15 cellular contexts compared by ENCODE assay signal in the genomic region with DNA sequence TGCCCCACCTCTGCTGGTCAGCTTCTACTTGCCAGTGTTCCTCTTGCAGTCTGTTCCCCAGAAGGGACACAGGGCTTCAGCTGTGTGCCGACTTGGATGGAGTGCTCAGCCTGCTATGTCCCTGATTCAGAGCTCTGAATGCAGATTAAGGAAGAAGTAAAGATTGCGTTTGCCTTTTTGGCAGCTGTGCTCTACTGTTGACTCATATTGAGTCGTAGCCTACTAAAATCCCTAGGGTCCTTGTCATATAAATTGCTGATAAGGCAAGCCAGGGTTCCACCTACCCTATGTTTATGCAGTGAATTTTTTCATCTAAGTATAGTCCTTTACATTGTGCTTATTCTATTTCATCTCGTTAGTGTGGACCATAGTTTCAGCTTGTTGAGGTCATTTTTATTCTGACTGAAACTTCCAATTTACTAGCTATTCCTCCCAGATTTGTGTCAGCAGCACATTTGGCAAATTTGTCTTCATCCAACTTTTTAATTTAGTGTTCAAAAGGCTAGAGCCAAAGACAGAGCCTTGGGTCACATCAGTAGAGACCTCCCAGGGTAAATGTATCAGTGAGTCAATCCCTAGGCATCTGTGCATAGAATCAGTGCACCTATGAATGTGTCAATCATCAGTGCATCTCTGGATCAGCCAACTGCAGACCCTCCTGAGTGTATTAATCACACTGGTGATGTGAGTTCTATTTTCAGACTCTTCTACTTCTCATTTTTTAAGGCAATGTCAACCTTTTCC. TPM values are rescaled to one million over a fixed set of nuclear protein-coding genes. Genes with fewer than 3 reads are reported as not detected.
DNase-seq lines count a peak whose midpoint lies in the region; ATAC-seq, FAIRE-seq and TF ChIP-seq lines count a peak whose summit lies in the region.
"Had no signal": no experiment of that assay in that cellular context is flagged by ENCODE, and none has a peak within 500 bp of the region (broad histone marks: within the 10 kb centered on the region; RNA-seq: fewer than 3 reads in every experiment).

No MANE protein-coding gene starts in this region.

- no peak for TF ChIP-seq CTCF in WTC11 (IDR thresholded peaks at IDR 0.05)
- no peak for TF ChIP-seq CTCF in left ventricle myocardium inferior (IDR thresholded peaks at IDR 0.05; ENCODE audit: borderline replicate concordance)

- no peaks in the 10 kb centered on the region for H3K27me3 Mint-ChIP-seq in WTC11 (ENCODE audit: low read depth)
- peaks cover 5% of the 10 kb centered on the region for H3K27me3 Mint-ChIP-seq in T-helper 2 cell treated with Interferon-gamma antibody and Interleukin-4, amounts not matched to agents 5 μg/mL and 100 μg/mL, for 36 hours (ENCODE audit: low read depth)

- peak overlapping the region; percentile 33; the same call in 1 of the 2 replicates for H3K27ac Mint-ChIP-seq in WTC11
- H3K27ac Mint-ChIP-seq in T-helper 2 cell treated with Interferon-gamma antibody and Interleukin-4, amounts not matched to agents 5 μg/mL and 100 μg/mL, for 36 hours, result no peak overlapping the region
- H3K27ac Mint-ChIP-seq: activated CD4-positive, alpha-beta memory T cell treated with anti-CD3 and anti-CD28 coated beads for 36 hours; B cell had no signal

- H3K4me3 Mint-ChIP-seq in WTC11, result no peak overlapping the region
- no peak overlapping the region for H3K4me3 Mint-ChIP-seq in T-helper 2 cell treated with Interferon-gamma antibody and Interleukin-4, amounts not matched to agents 5 μg/mL and 100 μg/mL, for 36 hours
- H3K4me3 Mint-ChIP-seq: activated CD4-positive, alpha-beta memory T cell treated with anti-CD3 and anti-CD28 coated beads for 36 hours; B cell had no signal

- CTCF ChIA-PET in WTC11 (lab: Charles Lee), result interaction anchor here (0.6 kb wide), 1 partner anchor 154 kb away, joined by 3 read pairs; no protein-coding TSS in a partner anchor

- peaks cover 16% of the 10 kb centered on the region for H3K4me1 Mint-ChIP-seq in WTC11
- H3K4me1 Mint-ChIP-seq in T-helper 2 cell treated with Interferon-gamma antibody and Interleukin-4, amounts not matched to agents 5 μg/mL and 100 μg/mL, for 36 hours (ENCODE audit: low read depth), result no peaks in the 10 kb centered on the region
- H3K4me1 Mint-ChIP-seq: B cell had no signal

- peak; percentile 78 for FAIRE-seq in urothelium cell line (lab: Jason Lieb, UNC)

- ATAC-seq in WTC11 (no peak), HG03025 (IDR thresholded peaks at IDR 0.05; ENCODE audit: low FRiP score, unreplicated experiment) (no peak)

- peaks cover 8% of the 10 kb centered on the region for H3K9me3 Mint-ChIP-seq in WTC11
- peaks cover 4% of the 10 kb centered on the region for H3K9me3 Mint-ChIP-seq in T-helper 2 cell treated with Interferon-gamma antibody and Interleukin-4, amounts not matched to agents 5 μg/mL and 100 μg/mL, for 36 hours

- peak; percentile 40 for DNase-seq in NCI-H82 (lab: John Stamatoyannopoulos, UW)
- DNase-seq in NCI-H82 treated with DMSO at 0.1 percent for 48 hours (lab: John Stamatoyannopoulos, UW; ENCODE audit: unreplicated experiment), result no peak
- no peak for DNase-seq in WTC11 (ENCODE audit: low spot score)
- DNase-seq in left ventricle myocardium inferior, result peak; percentile 45
- DNase-seq in urothelium cell line (ENCODE audit: low spot score), result peak; percentile 47
- DNase-seq in T-helper 2 cell treated with Interferon-gamma antibody and Interleukin-4, amounts not matched to agents 5 μg/mL and 100 μg/mL, for 36 hours (ENCODE audit: low spot score), result no peak
- DNase-seq in NCI-H2196 treated with DMSO at 0.1 percent for 48 hours (lab: John Stamatoyannopoulos, UW; ENCODE audit: unreplicated experiment), result no peak
- DNase-seq: activated CD4-positive, alpha-beta memory T cell treated with anti-CD3 and anti-CD28 coated beads for 36 hours; amygdala; NCI-H187; stimulated activated CD8-positive, alpha-beta memory T cell treated with anti-CD3 and anti-CD28 coated beads, Interleukin-4, amount 100 ng/mL, for 48 hours had no signal

- peaks cover 6% of the 10 kb centered on the region; the same call in 1 of the 2 replicates for H3K36me3 Mint-ChIP-seq in WTC11
- H3K36me3 Mint-ChIP-seq in T-helper 2 cell treated with Interferon-gamma antibody and Interleukin-4, amounts not matched to agents 5 μg/mL and 100 μg/mL, for 36 hours (ENCODE audit: low read depth), result no peaks in the 10 kb centered on the region
- H3K36me3 Mint-ChIP-seq: activated CD4-positive, alpha-beta memory T cell treated with anti-CD3 and anti-CD28 coated beads for 36 hours had no signal

- H3K9me3 ChIP-seq in left ventricle myocardium inferior (replicated peaks), result peaks cover 5% of the 10 kb centered on the region

- peak overlapping the region; percentile 68 for H3K27ac ChIP-seq in left ventricle myocardium inferior (replicated peaks)
- H3K27ac ChIP-seq: SK-N-MC had no signal

- no peak overlapping the region for H3K4me3 ChIP-seq in left ventricle myocardium inferior
- H3K4me3 ChIP-seq: SK-N-MC had no signal

- H3K27me3 ChIP-seq in left ventricle myocardium inferior (ENCODE audit: low read depth), result no peaks in the 10 kb centered on the region

- H3K36me3 ChIP-seq in left ventricle myocardium inferior, result no peaks in the 10 kb centered on the region

- intact Hi-C loops in left ventricle myocardium inferior (cut with micrococcal nuclease), result no loop called here

- peaks cover 91% of the 10 kb centered on the region for H3K4me1 ChIP-seq in left ventricle myocardium inferior

- POLR2A ChIA-PET in WTC11 (lab: Charles Lee), result no interaction called here

TF ChIP-seq in WTC11, 78 proteins besides CTCF, POLR2A, EP300 and RAD21 (continues in another document):
- TF ChIP-seq, protein P1, sequence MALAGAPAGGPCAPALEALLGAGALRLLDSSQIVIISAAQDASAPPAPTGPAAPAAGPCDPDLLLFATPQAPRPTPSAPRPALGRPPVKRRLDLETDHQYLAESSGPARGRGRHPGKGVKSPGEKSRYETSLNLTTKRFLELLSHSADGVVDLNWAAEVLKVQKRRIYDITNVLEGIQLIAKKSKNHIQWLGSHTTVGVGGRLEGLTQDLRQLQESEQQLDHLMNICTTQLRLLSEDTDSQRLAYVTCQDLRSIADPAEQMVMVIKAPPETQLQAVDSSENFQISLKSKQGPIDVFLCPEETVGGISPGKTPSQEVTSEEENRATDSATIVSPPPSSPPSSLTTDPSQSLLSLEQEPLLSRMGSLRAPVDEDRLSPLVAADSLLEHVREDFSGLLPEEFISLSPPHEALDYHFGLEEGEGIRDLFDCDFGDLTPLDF (CRISPR knock-in tag; IDR thresholded peaks at IDR 0.05), result no peak
- TF ChIP-seq, protein P2, sequence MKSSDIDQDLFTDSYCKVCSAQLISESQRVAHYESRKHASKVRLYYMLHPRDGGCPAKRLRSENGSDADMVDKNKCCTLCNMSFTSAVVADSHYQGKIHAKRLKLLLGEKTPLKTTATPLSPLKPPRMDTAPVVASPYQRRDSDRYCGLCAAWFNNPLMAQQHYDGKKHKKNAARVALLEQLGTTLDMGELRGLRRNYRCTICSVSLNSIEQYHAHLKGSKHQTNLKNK (CRISPR knock-in tag; IDR thresholded peaks at IDR 0.05), result no peak
- TF ChIP-seq ZNF263 (CRISPR knock-in tag; IDR thresholded peaks at IDR 0.05; ENCODE audit: low read depth), result no peak
- TF ChIP-seq, protein P3, sequence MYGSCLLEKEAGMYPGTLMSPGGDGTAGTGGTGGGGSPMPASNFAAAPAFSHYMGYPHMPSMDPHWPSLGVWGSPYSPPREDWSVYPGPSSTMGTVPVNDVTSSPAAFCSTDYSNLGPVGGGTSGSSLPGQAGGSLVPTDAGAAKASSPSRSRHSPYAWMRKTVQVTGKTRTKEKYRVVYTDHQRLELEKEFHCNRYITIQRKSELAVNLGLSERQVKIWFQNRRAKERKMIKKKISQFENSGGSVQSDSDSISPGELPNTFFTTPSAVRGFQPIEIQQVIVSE (CRISPR knock-in tag; IDR thresholded peaks at IDR 0.05; ENCODE audit: borderline replicate concordance), result no peak
- no peak for TF ChIP-seq HMGA2 (CRISPR knock-in tag; IDR thresholded peaks at IDR 0.05)
- no peak for TF ChIP-seq GRHL2 (CRISPR knock-in tag; IDR thresholded peaks at IDR 0.05; ENCODE audit: insufficient replicate concordance, severe bottlenecking)
- TF ChIP-seq, protein P4, sequence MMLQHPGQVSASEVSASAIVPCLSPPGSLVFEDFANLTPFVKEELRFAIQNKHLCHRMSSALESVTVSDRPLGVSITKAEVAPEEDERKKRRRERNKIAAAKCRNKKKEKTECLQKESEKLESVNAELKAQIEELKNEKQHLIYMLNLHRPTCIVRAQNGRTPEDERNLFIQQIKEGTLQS (CRISPR knock-in tag; conservative IDR thresholded peaks at IDR 0.05), result no peak
- TF ChIP-seq JUN (CRISPR knock-in tag; IDR thresholded peaks at IDR 0.05), result no peak
- no peak for TF ChIP-seq CREB1 (CRISPR knock-in tag; IDR thresholded peaks at IDR 0.05)
- TF ChIP-seq, protein P5, sequence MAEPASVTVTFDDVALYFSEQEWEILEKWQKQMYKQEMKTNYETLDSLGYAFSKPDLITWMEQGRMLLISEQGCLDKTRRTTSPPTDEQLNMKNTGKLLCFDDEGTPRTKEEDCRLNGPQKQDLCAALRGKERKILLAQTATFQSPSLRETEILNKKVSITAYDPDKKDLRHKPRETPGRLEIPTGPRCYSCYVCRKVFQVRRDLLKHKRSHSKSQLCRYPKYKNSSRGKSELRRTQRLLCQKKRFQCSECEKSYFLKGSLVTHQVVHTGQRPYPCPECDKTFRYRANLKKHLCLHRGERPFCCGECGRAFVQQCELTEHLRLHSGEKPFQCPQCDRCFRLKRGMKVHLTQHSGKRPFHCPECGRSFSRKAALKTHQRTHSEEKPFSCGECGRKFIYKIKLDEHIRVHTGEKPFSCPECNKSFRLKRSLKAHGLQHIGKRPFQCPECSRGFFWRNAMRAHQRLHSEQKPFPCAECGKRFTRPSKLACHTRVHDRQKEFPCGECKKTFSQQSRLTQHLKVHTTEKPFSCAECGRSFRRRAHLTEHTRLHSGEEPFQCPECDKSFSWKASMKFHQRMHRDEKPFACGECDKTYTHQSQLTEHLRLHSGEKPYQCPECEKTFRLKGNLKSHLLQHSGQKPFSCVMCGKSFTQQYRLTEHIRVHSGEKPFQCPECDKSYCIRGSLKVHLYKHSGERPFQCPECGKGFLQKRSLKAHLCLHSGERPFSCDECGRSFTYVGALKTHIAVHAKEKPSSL (CRISPR knock-in tag; conservative IDR thresholded peaks at IDR 0.05), result no peak
- TF ChIP-seq NR2C2 (CRISPR knock-in tag; IDR thresholded peaks at IDR 0.05), result no peak

RNA-seq across cellular contexts. Expression of a gene that starts 31.9 kb away (rescaled TPM):
- total RNA-seq in WTC11 (2021) (1.7 to 2.2 TPM (median 2.1 TPM) in 3 replicates), left ventricle myocardium inferior (137 TPM)
- total RNA-seq: epithelial cell of proximal tubule had no signal

Comparison
In these comparisons a context has a peak if more than half of its experiments do, and no peak if none do; other contexts are left out.
1. DNase-seq: peak in NCI-H82 (single experiment), left ventricle myocardium inferior (single experiment) and urothelium cell line (single experiment); none in NCI-H82 treated with DMSO at 0.1 percent for 48 hours (single experiment), WTC11 (single experiment), T-helper 2 cell treated with Interferon-gamma antibody and Interleukin-4, amounts not matched to agents 5 μg/mL and 100 μg/mL, for 36 hours (single experiment) and NCI-H2196 treated with DMSO at 0.1 percent for 48 hours (single experiment).
2. RNA of a gene that starts 31.9 kb away (total RNA-seq): 137 TPM in left ventricle myocardium inferior (single experiment); 1.7 to 2.2 TPM in WTC11; every median in the first group is over 10 times any median in the second.